Comparison of ENCODE assay signal across 10 cellular contexts in the genomic region with DNA sequence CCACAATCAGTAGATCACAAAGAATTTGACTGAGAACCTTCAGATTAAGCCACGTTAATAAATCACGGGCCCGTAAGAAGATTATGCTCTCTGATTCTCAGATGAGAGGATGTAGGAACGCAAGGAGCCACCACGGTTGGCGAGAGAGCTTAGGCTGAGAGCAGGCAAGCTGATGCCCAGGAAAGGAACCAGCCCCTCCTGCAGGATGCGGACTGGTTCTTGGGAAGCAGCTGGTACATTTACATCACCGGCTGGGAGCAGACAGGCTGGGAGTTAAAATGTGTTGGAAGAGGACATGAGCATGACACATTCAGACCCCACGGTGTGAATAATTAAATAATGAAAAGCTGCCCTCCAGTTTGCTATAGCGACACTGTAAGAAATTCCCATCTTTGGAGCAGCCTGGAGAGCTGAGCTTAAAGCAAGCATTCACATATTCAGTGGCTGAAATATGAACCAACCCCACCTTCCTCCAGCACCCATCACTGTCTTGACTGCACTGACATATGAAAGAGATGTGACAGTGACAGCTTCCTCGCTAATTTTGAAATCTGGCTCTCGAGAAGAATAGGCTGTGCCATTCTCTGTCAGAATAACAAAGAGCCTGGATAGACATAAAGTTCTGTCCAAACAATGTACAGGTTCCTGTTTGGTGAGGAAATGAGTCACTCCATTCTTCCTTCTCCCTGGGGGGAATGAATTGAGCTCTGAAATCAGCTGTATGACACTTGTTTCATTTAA. TPM values are rescaled to one million over a fixed set of nuclear protein-coding genes. Genes with fewer than 3 reads are reported as not detected.
DNase-seq lines count a peak whose midpoint lies in the region; ATAC-seq and TF ChIP-seq lines count a peak whose summit lies in the region.
"Had no signal": no experiment of that assay in that cellular context is flagged by ENCODE, and none has a peak within 500 bp of the region (broad histone marks: within the 10 kb centered on the region; RNA-seq: fewer than 3 reads in every experiment).

No MANE protein-coding gene starts in this region.

- no peak overlapping the region for H3K9ac ChIP-seq in mammary epithelial cell (ENCODE audit: insufficient read depth, low read length)

- CTCF ChIA-PET in mammary epithelial cell (lab: Charles Lee; ENCODE audit: low non-redundant PET) = interaction anchor here (0.6 kb wide), 3 partner anchors 12 to 953 kb away, joined by 3 to 6 read pairs (median 5); no protein-coding TSS in a partner anchor

- TF ChIP-seq CTCF in NB4 (IDR thresholded peaks at IDR 0.05; ENCODE audit: low read depth, low read length) (no peak), mammary epithelial cell (conservative IDR thresholded peaks at IDR 0.05 in 1 of 2, IDR thresholded peaks at IDR 0.05 in 1 of 2; ENCODE audit: extremely low read depth in 1 of 2, insufficient read depth in 1 of 2, low read depth in 1 of 2, low read length in 2 of 2) (no peak), left lung (IDR thresholded peaks at IDR 0.05) (no peak)

- no TSS peak for BruUV-seq in mammary epithelial cell (replicated peaks; lab: Mats Ljungman, UMichigan)

- TF ChIP-seq POLR2A in NB4 (IDR thresholded peaks at IDR 0.05; ENCODE audit: extremely low read depth, insufficient read length) = no peak

- no peaks in the 10 kb centered on the region for H4K20me1 ChIP-seq in mammary epithelial cell (ENCODE audit: insufficient read depth, low read length)

- H3K27me3 ChIP-seq in mammary epithelial cell (ENCODE audit: insufficient read depth, low read length) (no peaks in the 10 kb centered on the region), left lung (no peaks in the 10 kb centered on the region)

- H3K4me3 ChIP-seq in NB4 (ENCODE audit: low read depth, low read length) (no peak overlapping the region), mammary epithelial cell (replicated peaks in 1 of 3; ENCODE audit: insufficient read depth in 1 of 3, low read depth in 2 of 3, low read length in 3 of 3) (no peak overlapping the region), left lung (no peak overlapping the region)

- H3K4me1 ChIP-seq in mammary epithelial cell (ENCODE audit: insufficient read depth, low read length) = peaks cover 41% of the 10 kb centered on the region
- H3K4me1 ChIP-seq in left lung = peaks cover 0 to 12% of the 10 kb centered on the region in 2 donors

- H3K9me3 ChIP-seq in mammary epithelial cell (replicated peaks; ENCODE audit: insufficient read depth, low read length) = no peaks in the 10 kb centered on the region
- H3K9me3 ChIP-seq in left lung = no peaks in the 10 kb centered on the region

- peak; percentile 37 for ATAC-seq in left lung
- no peak for ATAC-seq in GM21576 (IDR thresholded peaks at IDR 0.05; ENCODE audit: unreplicated experiment)
- ATAC-seq in GM18519 (IDR thresholded peaks at IDR 0.05; ENCODE audit: low FRiP score, unreplicated experiment) = no peak
- ATAC-seq in GM19023 (IDR thresholded peaks at IDR 0.05; ENCODE audit: unreplicated experiment) = no peak

- intact Hi-C loops in mammary epithelial cell (cut with micrococcal nuclease) (no loop called here), left lung (cut with DNase I) (no loop called here)

- in situ Hi-C loops in mammary epithelial cell (cut with MboI; ENCODE audit: low sequenced_read_pairs in 2 of 2) = no loop called here

- H2AFZ ChIP-seq in mammary epithelial cell (ENCODE audit: low read depth, low read length) = no peak overlapping the region

- WGBS in mammary epithelial cell (ENCODE audit: low coverage, missing lambda C conversion rate) = 76% methylated on average over 11 of the region's 12 CpGs

- peak; percentile 6 for DNase-seq in CD1c-positive myeloid dendritic cell (ENCODE audit: extremely low spot score)
- DNase-seq in NB4 (ENCODE audit: low read depth) = peak; percentile 69
- DNase-seq in mammary epithelial cell = peak; percentile 75
- DNase-seq in left lung = no peak
- DNase-seq in activated T-cell treated with anti-CD3 and anti-CD28 coated beads, Interleukin-2, amount 50 U/mL, for 1 hour = no peak
- DNase-seq: H7, NCI-H1048 had no signal

- H3K79me2 ChIP-seq in mammary epithelial cell (ENCODE audit: insufficient read depth, low read length) = no peaks in the 10 kb centered on the region

- dilution Hi-C loops in mammary epithelial cell (cut with HindIII; ENCODE audit: low sequenced_read_pairs) = no loop called here

- H3K4me2 ChIP-seq in mammary epithelial cell (ENCODE audit: insufficient read depth, low read depth, low read length) = peak overlapping the region; percentile 57

- H3K36me3 ChIP-seq in mammary epithelial cell (ENCODE audit: insufficient read depth, low read length) (no peaks in the 10 kb centered on the region), left lung (no peaks in the 10 kb centered on the region)

- peak overlapping the region; percentile 19 for H3K27ac ChIP-seq in mammary epithelial cell (ENCODE audit: insufficient read depth, low read depth, low read length)
- peak overlapping the region in 1 of 2 donors; percentile 25 for H3K27ac ChIP-seq in left lung

RNA-seq across cellular contexts. Expression of a gene that starts 33.1 kb away (rescaled TPM):
- under 1 TPM in 1 of 2 donors, not detected in 1; 0.83 TPM for total RNA-seq in mammary epithelial cell
- 0.57 TPM for polyA plus RNA-seq in mammary epithelial cell
- polyA minus RNA-seq in mammary epithelial cell = not detected
- 1 to 10 TPM; 2.5 TPM for total RNA-seq in left lung

Comparison
In these comparisons a context has a peak if more than half of its experiments do, and no peak if none do; other contexts are left out.
1. DNase-seq: peak in CD1c-positive myeloid dendritic cell (single experiment), NB4 (single experiment) and mammary epithelial cell (single experiment); none in left lung (0 of 2) and activated T-cell treated with anti-CD3 and anti-CD28 coated beads, Interleukin-2, amount 50 U/mL, for 1 hour (single experiment).